Comparison of ENCODE assay signal across 13 cellular contexts in genomic region chr22:23383491-23384450, GRCh38.
DNase-seq lines count a peak whose midpoint lies in the region; ATAC-seq and TF ChIP-seq lines count a peak whose summit lies in the region.
"Had no signal": no experiment of that assay in that cellular context is flagged by ENCODE, and none has a peak within 500 bp of the region (broad histone marks: within the 10 kb centered on the region; RNA-seq: fewer than 3 reads in every experiment).

No MANE protein-coding gene starts in this region.

- H3K36me3 Mint-ChIP-seq in activated B cell treated with CpG ODN at 0.5 μM for 24 hours (ENCODE audit: low read depth): no peaks in the 10 kb centered on the region
- H3K36me3 Mint-ChIP-seq in mesothelial cell of epicardium: no peaks in the 10 kb centered on the region
- no peaks in the 10 kb centered on the region for H3K36me3 Mint-ChIP-seq in activated T-cell treated with anti-CD3 and anti-CD28 coated beads, Interleukin-2, amount 50 U/mL, for 24 hours (ENCODE audit: low read depth)
- H3K36me3 Mint-ChIP-seq: CD4-positive, CD25-positive, alpha-beta regulatory T cell had no signal

- CTCF ChIA-PET in activated B cell treated with CpG ODN at 0.5 μM for 24 hours (lab: Charles Lee): no interaction called here

- intact Hi-C loops in activated B cell treated with CpG ODN at 0.5 μM for 24 hours (cut with micrococcal nuclease): no loop called here

- H3K4me3 Mint-ChIP-seq in activated B cell treated with CpG ODN at 0.5 μM for 24 hours: no peak overlapping the region
- peak overlapping the region; percentile 42 for H3K4me3 Mint-ChIP-seq in mesothelial cell of epicardium
- H3K4me3 Mint-ChIP-seq in activated T-cell treated with anti-CD3 and anti-CD28 coated beads, Interleukin-2, amount 50 U/mL, for 24 hours: no peak overlapping the region
- H3K4me3 Mint-ChIP-seq: CD4-positive, CD25-positive, alpha-beta regulatory T cell had no signal

- H3K27ac ChIP-seq in 22Rv1: peak overlapping the region; percentile 59
- H3K27ac ChIP-seq: foreskin keratinocyte had no signal

- no peak for TF ChIP-seq CTCF in 22Rv1 (IDR thresholded peaks at IDR 0.05)
- TF ChIP-seq CTCF in activated B cell treated with CpG ODN at 0.5 μM for 24 hours (IDR thresholded peaks at IDR 0.05): no peak
- no peak for TF ChIP-seq CTCF in mesothelial cell of epicardium (IDR thresholded peaks at IDR 0.05; ENCODE audit: unreplicated experiment)
- no peak for TF ChIP-seq CTCF in GM20000 (IDR thresholded peaks at IDR 0.05; ENCODE audit: extremely low read depth, missing control alignments)

- peak; percentile 26 for ATAC-seq in activated B cell treated with CpG ODN at 0.5 μM for 24 hours (ENCODE audit: low read depth)
- no peak for ATAC-seq in HG03045 (IDR thresholded peaks at IDR 0.05; ENCODE audit: unreplicated experiment)
- ATAC-seq: foreskin keratinocyte had no signal

- in situ Hi-C loops in KBM-7 (cut with MboI; ENCODE audit: low pct_unique_long_range_greater_than_20kb, low sequenced_read_pairs): no loop called here

- H3K4me1 Mint-ChIP-seq in activated B cell treated with CpG ODN at 0.5 μM for 24 hours (no peaks in the 10 kb centered on the region), mesothelial cell of epicardium (peaks cover 53% of the 10 kb centered on the region)
- no peaks in the 10 kb centered on the region for H3K4me1 Mint-ChIP-seq in activated T-cell treated with anti-CD3 and anti-CD28 coated beads, Interleukin-2, amount 50 U/mL, for 24 hours (ENCODE audit: low read depth)
- H3K4me1 Mint-ChIP-seq: CD4-positive, CD25-positive, alpha-beta regulatory T cell had no signal

- POLR2A ChIA-PET in activated B cell treated with CpG ODN at 0.5 μM for 24 hours (lab: Charles Lee): no interaction called here

- H3K27ac Mint-ChIP-seq in activated B cell treated with CpG ODN at 0.5 μM for 24 hours (no peak overlapping the region), mesothelial cell of epicardium (peak overlapping the region; percentile 99)
- no peak overlapping the region for H3K27ac Mint-ChIP-seq in activated T-cell treated with anti-CD3 and anti-CD28 coated beads, Interleukin-2, amount 50 U/mL, for 24 hours
- H3K27ac Mint-ChIP-seq: CD4-positive, CD25-positive, alpha-beta regulatory T cell had no signal

- DNase-seq in KBM-7 (peak; percentile 31), activated B cell treated with CpG ODN at 0.5 μM for 24 hours (no peak), mesothelial cell of epicardium (ENCODE audit: low spot score in 2 of 2, unreplicated experiment in 2 of 2) (peak in 1 of 2 experiments; percentile 66), AML-193 (lab: John Stamatoyannopoulos, UW) (no peak), GM20000 (ENCODE audit: low spot score) (no peak)
- DNase-seq in activated T-cell treated with anti-CD3 and anti-CD28 coated beads, Interleukin-2, amount 50 U/mL, for 24 hours: no peak
- DNase-seq: activated CD4-positive, alpha-beta T cell treated with anti-CD3 and anti-CD28 coated beads for 1 hour; activated effector memory CD4-positive, alpha-beta T cell treated with Interleukin-2 at 50 U/mL for 16 hours; CD4-positive, CD25-positive, alpha-beta regulatory T cell; foreskin keratinocyte; mammary epithelial cell had no signal

- H3K27me3 Mint-ChIP-seq in activated B cell treated with CpG ODN at 0.5 μM for 24 hours: peaks cover 14% of the 10 kb centered on the region
- H3K27me3 Mint-ChIP-seq in mesothelial cell of epicardium (ENCODE audit: low read depth): no peaks in the 10 kb centered on the region
- peaks cover 12% of the 10 kb centered on the region for H3K27me3 Mint-ChIP-seq in activated T-cell treated with anti-CD3 and anti-CD28 coated beads, Interleukin-2, amount 50 U/mL, for 24 hours
- H3K27me3 Mint-ChIP-seq: CD4-positive, CD25-positive, alpha-beta regulatory T cell had no signal

- no peaks in the 10 kb centered on the region for H3K9me3 Mint-ChIP-seq in activated B cell treated with CpG ODN at 0.5 μM for 24 hours
- no peaks in the 10 kb centered on the region for H3K9me3 Mint-ChIP-seq in mesothelial cell of epicardium
- H3K9me3 Mint-ChIP-seq in activated T-cell treated with anti-CD3 and anti-CD28 coated beads, Interleukin-2, amount 50 U/mL, for 24 hours: no peaks in the 10 kb centered on the region
- H3K9me3 Mint-ChIP-seq: CD4-positive, CD25-positive, alpha-beta regulatory T cell had no signal
